In the genomic region with DNA sequence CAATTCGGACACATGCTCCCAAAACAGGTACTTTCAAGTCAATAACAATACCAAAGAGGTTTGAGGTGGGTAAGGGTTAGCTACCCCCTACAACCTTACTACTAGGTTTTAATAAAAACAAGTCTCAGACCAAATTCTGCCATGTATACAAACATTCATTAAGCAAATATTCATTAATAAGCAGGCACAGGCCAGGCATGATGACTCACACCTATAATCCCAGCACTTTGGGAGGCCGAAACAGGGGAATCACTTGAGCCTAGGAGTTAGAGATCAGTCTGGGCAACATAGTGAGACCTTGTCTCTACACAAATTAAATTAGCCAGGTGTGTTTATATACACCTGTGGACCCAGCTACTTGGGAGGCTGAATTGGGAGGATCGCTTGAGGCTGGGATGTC, we compare ENCODE assay signal across 22 cellular contexts.
"Had no signal": no experiment of that assay in that cellular context is flagged by ENCODE, and none has a peak within 500 bp of the region (broad histone marks: within the 10 kb centered on the region; RNA-seq: fewer than 3 reads in every experiment).

No MANE protein-coding gene starts in this region.

- H3K4me1 ChIP-seq: SJSA1 had no signal

- H3K4me3 ChIP-seq: SJSA1 had no signal

- H3K27me3 ChIP-seq: brain microvascular endothelial cell, SJSA1 had no signal

- DNase-seq: activated CD4-positive, alpha-beta memory T cell treated with anti-CD3 and anti-CD28 coated beads for 36 hours; activated CD4-positive, alpha-beta T cell treated with anti-CD3 and anti-CD28 coated beads for 48 hours; activated CD4-positive, CD25-positive, alpha-beta regulatory T cell treated with anti-CD3 and anti-CD28 coated beads, Interleukin-2, amount 50 U/mL, for 72 hours; activated CD8-positive, alpha-beta memory T cell treated with anti-CD3 and anti-CD28 coated beads for 24 hours; activated effector memory CD4-positive, alpha-beta T cell treated with anti-CD3 and anti-CD28 coated beads, Interleukin-2, amount 50 U/mL, for 16 hours; activated naive CD4-positive, alpha-beta T cell treated with Interleukin-2 at 50 U/mL for 16 hours; activated T-cell treated with anti-CD3 and anti-CD28 coated beads, Interleukin-2, amount 50 U/mL, for 4 hours; brain microvascular endothelial cell; caudate nucleus; MM.1S; NCI-H1105; NCI-H1436 treated with DMSO at 0.1 percent for 48 hours; NCI-H187 treated with DMSO at 0.1 percent for 48 hours; NCI-H2081 treated with DMSO at 0.1 percent for 48 hours; NCI-H446; NCI-H524; PC-3; SHP77; SW 1271 had no signal

- H3K36me3 ChIP-seq: brain microvascular endothelial cell, SJSA1 had no signal

- FAIRE-seq: RCC 7860 had no signal

- ATAC-seq: activated T-cell treated with anti-CD3 and anti-CD28 coated beads, Interleukin-2, amount 50 U/mL, for 4 hours; PC-3; SK-N-SH treated with all-trans-retinoic acid at 6 μM for 48 hours had no signal

- H3K27ac ChIP-seq: brain microvascular endothelial cell, SJSA1 had no signal

- H3K9me3 ChIP-seq: SJSA1 had no signal
